Comparison of ENCODE assay signal across 1 cellular context in the genomic region with DNA sequence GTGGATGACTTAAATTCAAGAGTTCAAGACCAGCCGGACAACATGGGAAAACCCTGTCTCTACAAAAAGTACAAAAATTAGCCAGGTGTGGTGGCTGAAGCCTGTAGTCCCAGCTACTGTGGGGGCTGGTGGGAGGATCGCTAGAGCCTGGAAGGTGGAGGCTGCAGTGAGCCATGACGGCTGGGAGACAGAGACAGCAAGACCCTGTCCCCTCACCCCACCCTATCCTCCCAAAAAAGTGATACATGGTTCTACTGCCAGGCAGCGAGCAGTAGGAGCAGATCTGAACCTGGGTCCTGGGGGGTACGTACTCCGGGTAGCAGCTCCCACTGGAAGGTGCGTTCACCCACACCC.
TF ChIP-seq lines count a peak whose summit lies in the region.

No MANE protein-coding gene starts in this region.

TF ChIP-seq in A549, 52 proteins besides CTCF, POLR2A, EP300 and RAD21 (continued from another document):
- TF ChIP-seq, protein P1, sequence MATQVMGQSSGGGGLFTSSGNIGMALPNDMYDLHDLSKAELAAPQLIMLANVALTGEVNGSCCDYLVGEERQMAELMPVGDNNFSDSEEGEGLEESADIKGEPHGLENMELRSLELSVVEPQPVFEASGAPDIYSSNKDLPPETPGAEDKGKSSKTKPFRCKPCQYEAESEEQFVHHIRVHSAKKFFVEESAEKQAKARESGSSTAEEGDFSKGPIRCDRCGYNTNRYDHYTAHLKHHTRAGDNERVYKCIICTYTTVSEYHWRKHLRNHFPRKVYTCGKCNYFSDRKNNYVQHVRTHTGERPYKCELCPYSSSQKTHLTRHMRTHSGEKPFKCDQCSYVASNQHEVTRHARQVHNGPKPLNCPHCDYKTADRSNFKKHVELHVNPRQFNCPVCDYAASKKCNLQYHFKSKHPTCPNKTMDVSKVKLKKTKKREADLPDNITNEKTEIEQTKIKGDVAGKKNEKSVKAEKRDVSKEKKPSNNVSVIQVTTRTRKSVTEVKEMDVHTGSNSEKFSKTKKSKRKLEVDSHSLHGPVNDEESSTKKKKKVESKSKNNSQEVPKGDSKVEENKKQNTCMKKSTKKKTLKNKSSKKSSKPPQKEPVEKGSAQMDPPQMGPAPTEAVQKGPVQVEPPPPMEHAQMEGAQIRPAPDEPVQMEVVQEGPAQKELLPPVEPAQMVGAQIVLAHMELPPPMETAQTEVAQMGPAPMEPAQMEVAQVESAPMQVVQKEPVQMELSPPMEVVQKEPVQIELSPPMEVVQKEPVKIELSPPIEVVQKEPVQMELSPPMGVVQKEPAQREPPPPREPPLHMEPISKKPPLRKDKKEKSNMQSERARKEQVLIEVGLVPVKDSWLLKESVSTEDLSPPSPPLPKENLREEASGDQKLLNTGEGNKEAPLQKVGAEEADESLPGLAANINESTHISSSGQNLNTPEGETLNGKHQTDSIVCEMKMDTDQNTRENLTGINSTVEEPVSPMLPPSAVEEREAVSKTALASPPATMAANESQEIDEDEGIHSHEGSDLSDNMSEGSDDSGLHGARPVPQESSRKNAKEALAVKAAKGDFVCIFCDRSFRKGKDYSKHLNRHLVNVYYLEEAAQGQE (IDR thresholded peaks at IDR 0.05), result no peak
- TF ChIP-seq HOXB13 (CRISPR knock-in tag; IDR thresholded peaks at IDR 0.05; ENCODE audit: low read depth), result no peak
- no peak for TF ChIP-seq ZFP36 (IDR thresholded peaks at IDR 0.05; ENCODE audit: borderline replicate concordance, partially characterized antibody)
- no peak for TF ChIP-seq PHF8 (IDR thresholded peaks at IDR 0.05; ENCODE audit: borderline replicate concordance, low read depth)
- TF ChIP-seq FOXS1 (CRISPR knock-in tag; IDR thresholded peaks at IDR 0.05), result no peak
